In the genomic region with DNA sequence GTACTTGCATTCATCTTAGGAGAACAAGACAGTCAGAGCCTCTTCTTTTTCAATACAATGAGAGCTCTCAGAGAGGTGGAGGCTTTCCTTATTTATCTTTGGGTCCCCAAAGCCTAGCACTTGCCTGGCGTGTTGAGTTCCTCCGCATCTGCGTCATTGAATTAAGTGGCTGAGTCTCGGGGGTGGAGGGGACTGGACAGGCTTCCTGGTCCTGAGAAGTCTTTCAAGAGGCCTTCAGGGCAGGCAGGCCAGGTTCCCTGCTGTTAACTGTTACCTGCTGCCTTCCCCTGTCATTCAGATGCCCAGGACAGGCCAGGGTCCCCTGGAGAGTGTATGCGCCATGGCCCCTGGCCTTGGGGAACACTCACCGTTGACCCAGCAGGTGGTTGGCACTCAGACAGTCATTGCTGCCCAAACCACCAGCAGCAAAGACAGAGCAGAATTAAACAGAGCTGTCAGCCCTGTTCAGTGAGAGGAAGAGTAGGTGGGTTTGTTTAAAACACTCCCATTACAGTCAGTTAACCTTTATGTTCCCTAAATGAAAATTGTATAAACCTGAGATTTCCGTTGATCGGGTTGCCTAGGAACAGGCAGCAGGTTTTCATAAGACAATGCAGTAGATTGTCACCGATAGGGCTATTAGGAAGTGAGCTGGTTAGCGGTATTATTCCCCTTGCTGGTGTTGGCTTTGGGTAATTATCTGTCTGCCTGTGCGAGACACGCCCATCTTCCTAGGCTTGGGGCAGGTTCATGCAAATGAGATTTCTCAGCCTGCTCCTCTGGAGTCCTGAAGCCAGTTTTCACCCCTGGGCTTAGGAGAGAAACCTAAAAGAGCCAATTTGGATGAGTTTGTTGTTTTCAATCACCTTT, we compare ENCODE assay signal across 11 cellular contexts.
DNase-seq lines count a peak whose midpoint lies in the region; ATAC-seq, FAIRE-seq and TF ChIP-seq lines count a peak whose summit lies in the region.
"Had no signal": no experiment of that assay in that cellular context is flagged by ENCODE, and none has a peak within 500 bp of the region (broad histone marks: within the 10 kb centered on the region; RNA-seq: fewer than 3 reads in every experiment).

No MANE protein-coding gene starts in this region.

- peaks cover 39% of the 10 kb centered on the region for H3K4me1 Mint-ChIP-seq in activated naive CD8-positive, alpha-beta T cell (ENCODE audit: low read depth)
- H3K4me1 Mint-ChIP-seq in MCF 10A (ENCODE audit: insufficient read depth, unreplicated experiment): peaks cover 11% of the 10 kb centered on the region
- peaks cover 25% of the 10 kb centered on the region for H3K4me1 Mint-ChIP-seq in mesothelial cell of epicardium

- 69 to 79% methylated on average over 7 of the region's 12 CpGs for WGBS in pancreas, 2 donors

- POLR2A ChIA-PET in MCF 10A (lab: Yijun Ruan, JAX): no interaction called here

- no peaks in the 10 kb centered on the region for H3K27me3 Mint-ChIP-seq in activated naive CD8-positive, alpha-beta T cell
- H3K27me3 Mint-ChIP-seq in MCF 10A (ENCODE audit: insufficient read depth, unreplicated experiment) (no peaks in the 10 kb centered on the region), mesothelial cell of epicardium (ENCODE audit: low read depth) (no peaks in the 10 kb centered on the region)

- peak overlapping the region; percentile 41 for H3K27ac Mint-ChIP-seq in activated naive CD8-positive, alpha-beta T cell
- H3K27ac Mint-ChIP-seq in MCF 10A (ENCODE audit: low read depth, unreplicated experiment): no peak overlapping the region
- no peak overlapping the region for H3K27ac Mint-ChIP-seq in mesothelial cell of epicardium

- no peak overlapping the region for H3K4me3 Mint-ChIP-seq in activated naive CD8-positive, alpha-beta T cell
- no peak overlapping the region for H3K4me3 Mint-ChIP-seq in MCF 10A (ENCODE audit: unreplicated experiment)
- H3K4me3 Mint-ChIP-seq in mesothelial cell of epicardium: no peak overlapping the region
- H3K4me3 Mint-ChIP-seq: nephron had no signal

- H3K4me3 ChIP-seq in pancreas: no peak overlapping the region

- H3K36me3 ChIP-seq in pancreas: no peaks in the 10 kb centered on the region

- intact Hi-C loops in pancreas (cut with DNase I) (no loop called here), MCF 10A (cut with micrococcal nuclease) (no loop called here)

- peak overlapping the region in 1 of 4 donors; percentile 23 for H3K27ac ChIP-seq in pancreas

- ATAC-seq in pancreas: peak in 3 of 4 donors; percentile 35 to 74 (median 59)

- no TSS peak for BruUV-seq in MCF 10A (replicated peaks; lab: Mats Ljungman, UMichigan)

- TF ChIP-seq CTCF in pancreas (IDR thresholded peaks at IDR 0.05) (no peak), MCF 10A (IDR thresholded peaks at IDR 0.05; ENCODE audit: unreplicated experiment) (no peak), mesothelial cell of epicardium (IDR thresholded peaks at IDR 0.05; ENCODE audit: unreplicated experiment) (no peak)

- DNase-seq in DMS 273 (lab: John Stamatoyannopoulos, UW; ENCODE audit: unreplicated experiment): peak; percentile 36
- DNase-seq in DMS 273 treated with DMSO at 0.1 percent for 48 hours (lab: John Stamatoyannopoulos, UW): no peak
- DNase-seq in NCI-H2107 (lab: John Stamatoyannopoulos, UW): peak; percentile 54
- peak in 1 of 6 donors; percentile 16 for DNase-seq in pancreas
- no peak for DNase-seq in AML-193 (lab: John Stamatoyannopoulos, UW)
- no peak for DNase-seq in MCF 10A (ENCODE audit: unreplicated experiment)
- DNase-seq in mesothelial cell of epicardium (ENCODE audit: low spot score in 2 of 2, unreplicated experiment in 2 of 2): no peak
- DNase-seq: 8988T; activated CD8-positive, alpha-beta memory T cell treated with anti-CD3 and anti-CD28 coated beads, Interleukin-2, amount 50 U/mL, for 48 hours had no signal

- no peaks in the 10 kb centered on the region for H3K27me3 ChIP-seq in pancreas

- peaks cover 0 to 4% (median 0%) of the 10 kb centered on the region in 3 donors for H3K4me1 ChIP-seq in pancreas

- H3K36me3 Mint-ChIP-seq in activated naive CD8-positive, alpha-beta T cell: peaks cover 11% of the 10 kb centered on the region
- peaks cover 23% of the 10 kb centered on the region for H3K36me3 Mint-ChIP-seq in MCF 10A (ENCODE audit: insufficient read depth, unreplicated experiment)
- H3K36me3 Mint-ChIP-seq in mesothelial cell of epicardium: peaks cover 12% of the 10 kb centered on the region

- CTCF ChIA-PET in MCF 10A (lab: Yijun Ruan, JAX): interaction anchor here (1.0 kb wide), 1 partner anchor 14 kb away, joined by 5 read pairs; no protein-coding TSS in a partner anchor

- no peaks in the 10 kb centered on the region for H3K9me3 Mint-ChIP-seq in activated naive CD8-positive, alpha-beta T cell (ENCODE audit: low read depth)
- H3K9me3 Mint-ChIP-seq in MCF 10A (ENCODE audit: unreplicated experiment): no peaks in the 10 kb centered on the region
- peaks cover 4% of the 10 kb centered on the region for H3K9me3 Mint-ChIP-seq in mesothelial cell of epicardium

- no peaks in the 10 kb centered on the region for H3K9me3 ChIP-seq in pancreas

- no peak for FAIRE-seq in pancreas (lab: Jason Lieb, UNC)

Comparison
In these comparisons a context has a peak if more than half of its experiments do, and no peak if none do; other contexts are left out.
1. DNase-seq: peak in DMS 273 (single experiment) and NCI-H2107 (single experiment); none in DMS 273 treated with DMSO at 0.1 percent for 48 hours (single experiment), AML-193 (0 of 2), MCF 10A (single experiment) and mesothelial cell of epicardium (0 of 2).